ENCODE assay signal across 24 cellular contexts in the genomic region with DNA sequence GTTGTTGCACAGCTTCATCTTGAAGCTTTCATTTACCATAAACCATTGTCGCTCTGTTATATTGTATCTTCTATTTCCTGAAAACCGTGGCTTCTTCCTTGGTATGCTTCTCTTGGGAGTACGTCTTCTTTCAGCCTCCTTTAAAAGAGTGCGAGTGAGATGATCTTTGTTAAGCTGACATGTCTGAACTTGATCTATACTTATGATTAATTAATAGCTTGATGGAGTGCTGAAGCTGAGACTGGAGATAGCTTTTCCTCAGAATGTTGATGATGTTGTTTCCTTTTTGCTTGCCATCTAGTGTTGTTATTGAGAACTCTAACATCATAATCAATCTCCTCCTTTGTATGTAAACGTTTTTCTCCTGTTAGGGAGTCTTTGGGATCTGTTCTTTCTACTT.
DNase-seq lines count a peak whose midpoint lies in the region; ATAC-seq, FAIRE-seq and TF ChIP-seq lines count a peak whose summit lies in the region.
"Had no signal": no experiment of that assay in that cellular context is flagged by ENCODE, and none has a peak within 500 bp of the region (broad histone marks: within the 10 kb centered on the region; RNA-seq: fewer than 3 reads in every experiment).

No MANE protein-coding gene starts in this region.

- no peak for DNase-seq in HCT116 (ENCODE audit: low read depth, low spot score)
- peak; percentile 13 for DNase-seq in RWPE1 (ENCODE audit: low spot score)
- DNase-seq in endothelial cell of umbilical vein (ENCODE audit: low read depth, low spot score) = no peak
- no peak for DNase-seq in neuronal stem cell (ENCODE audit: low spot score)
- DNase-seq in H7 = no peak
- no peak for DNase-seq in NCI-H1930 (lab: John Stamatoyannopoulos, UW)
- DNase-seq in lower leg skin (ENCODE audit: low spot score in 2 of 2) = no peak
- DNase-seq: ACHN; Caco-2; CD4-positive, alpha-beta memory T cell; GOT3; Karpas-422; MG63; NCI-H1048; NCI-H1436 treated with DMSO at 0.1 percent for 48 hours; NCI-H2029 treated with DMSO at 0.1 percent for 48 hours; NCI-H2171 treated with DMSO at 0.1 percent for 48 hours; NCI-H526; OCI-M1; SHP77; SK-N-SH had no signal

- H3K79me1 ChIP-seq in neuronal stem cell (ENCODE audit: low read depth, low read length) = no peaks in the 10 kb centered on the region

- no peak overlapping the region for H4K8ac ChIP-seq in neuronal stem cell (ENCODE audit: low read depth, low read length)

- dilution Hi-C loops in endothelial cell of umbilical vein (cut with MboI; ENCODE audit: extremely low pct_ligation_motif_present, low sequenced_read_pairs) = no loop called here

- CTCF ChIA-PET in HCT116 (lab: Charles Lee) (no interaction called here), RWPE1 (lab: Yijun Ruan, JAX) (no interaction called here), endothelial cell of umbilical vein (lab: Charles Lee) (interaction anchor here (1.7 to 2.1 kb wide), 2 partner anchors 11 to 20 kb away, joined by 5 to 6 read pairs; no protein-coding TSS in a partner anchor)

- no peaks in the 10 kb centered on the region for H3K36me3 ChIP-seq in HCT116 (ENCODE audit: control insufficient read depth in 1 of 2, insufficient read depth in 2 of 2, low read length in 2 of 2)
- H3K36me3 ChIP-seq in endothelial cell of umbilical vein (ENCODE audit: control insufficient read depth in 2 of 2, extremely low read depth in 1 of 2, insufficient read depth in 2 of 2, low read length in 2 of 2) = no peaks in the 10 kb centered on the region
- no peaks in the 10 kb centered on the region for H3K36me3 ChIP-seq in neuronal stem cell (replicated peaks in 1 of 2; ENCODE audit: control insufficient read depth in 2 of 2, insufficient read depth in 2 of 2, low read length in 2 of 2)
- H3K36me3 ChIP-seq in H7 (replicated peaks; ENCODE audit: control insufficient read depth, insufficient read depth, low read length) = no peaks in the 10 kb centered on the region
- H3K36me3 ChIP-seq: BLaER1 treated with 17β-estradiol and CSF1 and Interleukin-3, amounts not matched to agents 10 nM and 100 nM; MG63 had no signal

- no peak for TF ChIP-seq RAD21 in HCT116 (IDR thresholded peaks at IDR 0.05; ENCODE audit: low read depth)

- no peaks in the 10 kb centered on the region for H3K9me1 ChIP-seq in endothelial cell of umbilical vein (replicated peaks; ENCODE audit: control insufficient read depth, extremely low read depth, insufficient read depth, low read length)

- POLR2A ChIA-PET in HCT116 (lab: Charles Lee) (no interaction called here), RWPE1 (lab: Yijun Ruan, JAX; ENCODE audit: low non-redundant PET) (no interaction called here), endothelial cell of umbilical vein (lab: Charles Lee) (no interaction called here)

- H3K27ac ChIP-seq in HCT116 (ENCODE audit: low read depth, low read length) (no peak overlapping the region), RWPE1 (no peak overlapping the region), endothelial cell of umbilical vein (ENCODE audit: insufficient read depth, low read depth, low read length) (no peak overlapping the region), neuronal stem cell (replicated peaks; ENCODE audit: low read length) (no peak overlapping the region)
- H3K27ac ChIP-seq: BLaER1 treated with 17β-estradiol and CSF1 and Interleukin-3, amounts not matched to agents 10 nM and 100 nM had no signal

- no peaks in the 10 kb centered on the region for H3K27me3 ChIP-seq in HCT116 (ENCODE audit: insufficient read depth, low read length)
- H3K27me3 ChIP-seq in endothelial cell of umbilical vein (ENCODE audit: control insufficient read depth in 2 of 2, insufficient read depth in 2 of 2, low read length in 2 of 2) = no peaks in the 10 kb centered on the region
- H3K27me3 ChIP-seq in neuronal stem cell (ENCODE audit: control insufficient read depth in 3 of 3, insufficient read depth in 3 of 3, low read depth in 1 of 3, low read length in 3 of 3) = no peaks in the 10 kb centered on the region
- no peaks in the 10 kb centered on the region for H3K27me3 ChIP-seq in H7 (ENCODE audit: control insufficient read depth, insufficient read depth, low read length)
- H3K27me3 ChIP-seq: BLaER1 treated with 17β-estradiol and CSF1 and Interleukin-3, amounts not matched to agents 10 nM and 100 nM; MG63 had no signal

- H2AK5ac ChIP-seq in neuronal stem cell (ENCODE audit: low read depth, low read length) = no peak overlapping the region

- H2BK12ac ChIP-seq in neuronal stem cell (ENCODE audit: low read length) = no peak overlapping the region

- RAD21 ChIA-PET in HCT116 (lab: Charles Lee; ENCODE audit: low non-redundant PET in 1 of 2, low total read pairs in 2 of 2, uncharacterized antibody in 2 of 2, unreplicated experiment in 2 of 2) = no interaction called here

- no peak overlapping the region for H3K18ac ChIP-seq in neuronal stem cell (ENCODE audit: low read length)

- H3K14ac ChIP-seq in neuronal stem cell (ENCODE audit: low read length) = no peak overlapping the region

- H2BK5ac ChIP-seq in neuronal stem cell (ENCODE audit: low read length) = no peak overlapping the region

- WGBS in neuronal stem cell (ENCODE audit: extremely low coverage in 2 of 2, insufficient read length in 2 of 2, insufficient replicate concordance in 1 of 2), 2 donors = no CpG with 5 or more reads among the region's 5 CpGs
- 50 to 64% methylated on average over 5 of the region's 5 CpGs for WGBS in lower leg skin, 2 donors

- H3K9me2 ChIP-seq in HCT116 (ENCODE audit: insufficient read depth) = no peaks in the 10 kb centered on the region
- H3K9me2 ChIP-seq: SK-N-SH had no signal

- H2AFZ ChIP-seq in HCT116 (ENCODE audit: low read depth, low read length, poor library complexity, severe bottlenecking) (peak overlapping the region; percentile 22), endothelial cell of umbilical vein (ENCODE audit: low read depth, low read length) (no peak overlapping the region), neuronal stem cell (ENCODE audit: low read length) (peak overlapping the region; percentile 68)

- no peak overlapping the region for H4K91ac ChIP-seq in neuronal stem cell (ENCODE audit: low read depth, low read length, poor library complexity)

- H2BK15ac ChIP-seq in neuronal stem cell (ENCODE audit: low read length) = no peak overlapping the region

- no peaks in the 10 kb centered on the region for H3K79me2 ChIP-seq in HCT116 (ENCODE audit: insufficient read depth, low read length)
- H3K79me2 ChIP-seq in endothelial cell of umbilical vein (ENCODE audit: control insufficient read depth, insufficient read depth, low read length) = no peaks in the 10 kb centered on the region

- TF ChIP-seq CTCF in HCT116 (IDR thresholded peaks at IDR 0.05 in 2 of 3, conservative IDR thresholded peaks at IDR 0.05 in 1 of 3; ENCODE audit: borderline replicate concordance in 1 of 3, insufficient read depth in 1 of 3, low read depth in 2 of 3, low read length in 2 of 3) (no peak), RWPE1 (conservative IDR thresholded peaks at IDR 0.05; ENCODE audit: low read depth) (no peak), endothelial cell of umbilical vein (IDR thresholded peaks at IDR 0.05; ENCODE audit: extremely low read depth in 1 of 2, insufficient read depth in 1 of 2, low read depth in 1 of 2, low read length in 2 of 2) (no peak), lower leg skin (IDR thresholded peaks at IDR 0.05) (no peak)

- H3K4me1 ChIP-seq in HCT116 (ENCODE audit: control insufficient read depth in 1 of 2, insufficient read depth in 2 of 2, low read length in 2 of 2) = no peaks in the 10 kb centered on the region
- H3K4me1 ChIP-seq in endothelial cell of umbilical vein (ENCODE audit: control insufficient read depth, extremely low read depth, insufficient read depth, low read length) = peaks cover 9% of the 10 kb centered on the region
- H3K4me1 ChIP-seq in neuronal stem cell (ENCODE audit: control insufficient read depth in 2 of 2, insufficient read depth in 1 of 2, low read depth in 1 of 2, low read length in 2 of 2) = peaks cover 0 to 3% of the 10 kb centered on the region in 2 donors
- H3K4me1 ChIP-seq: Caco-2 had no signal

- H3K4me2 ChIP-seq in HCT116 (ENCODE audit: low read length) (no peak overlapping the region), endothelial cell of umbilical vein (ENCODE audit: insufficient read depth, low read length) (no peak overlapping the region), neuronal stem cell (ENCODE audit: insufficient read depth, low read length, poor library complexity, severe bottlenecking) (no peak overlapping the region)
- H3K4me2 ChIP-seq: SK-N-SH had no signal

- no peak overlapping the region for H3K9ac ChIP-seq in HCT116 (ENCODE audit: low read length)
- H3K9ac ChIP-seq in endothelial cell of umbilical vein (replicated peaks; ENCODE audit: extremely low read depth, insufficient read depth, low read length) = no peak overlapping the region
- no peak overlapping the region for H3K9ac ChIP-seq in neuronal stem cell (ENCODE audit: low read depth, low read length, poor library complexity)
- H3K9ac ChIP-seq: BLaER1 treated with 17β-estradiol and CSF1 and Interleukin-3, amounts not matched to agents 10 nM and 100 nM; SK-N-SH had no signal

- intact Hi-C loops in HCT116 (cut with micrococcal nuclease) (no loop called here), endothelial cell of umbilical vein (cut with micrococcal nuclease) (loop anchor here (2.0 to 5.0 kb wide), 4 partner anchors 127 to 933 kb away; no protein-coding TSS in a partner anchor), lower leg skin (cut with DNase I; ENCODE audit: low total_unique reads) (no loop called here)

- H3K4me3 ChIP-seq in HCT116 (replicated peaks in 1 of 2; ENCODE audit: low read depth in 1 of 2, low read length in 2 of 2) (no peak overlapping the region), endothelial cell of umbilical vein (replicated peaks in 1 of 3; ENCODE audit: insufficient read depth in 1 of 3, low read depth in 1 of 3, low read length in 3 of 3) (no peak overlapping the region), neuronal stem cell (ENCODE audit: low read length in 2 of 2) (no peak overlapping the region), H7 (ENCODE audit: insufficient read depth, low read depth, low read length) (no peak overlapping the region), lower leg skin (ENCODE audit: low read depth, poor library complexity, severe bottlenecking) (no peak overlapping the region)
- H3K4me3 ChIP-seq: BLaER1 treated with 17β-estradiol and CSF1 and Interleukin-3, amounts not matched to agents 10 nM and 100 nM; MG63 had no signal

- no peak overlapping the region for H2BK120ac ChIP-seq in neuronal stem cell (ENCODE audit: low read depth, low read length)

- no peaks in the 10 kb centered on the region for H3K9me3 ChIP-seq in HCT116 (ENCODE audit: control insufficient read depth in 1 of 2, insufficient read depth in 1 of 2, low read depth in 1 of 2, low read length in 2 of 2)
- no peaks in the 10 kb centered on the region for H3K9me3 ChIP-seq in endothelial cell of umbilical vein (replicated peaks; ENCODE audit: control insufficient read depth, insufficient read depth, low read length)
- no peaks in the 10 kb centered on the region for H3K9me3 ChIP-seq in neuronal stem cell (replicated peaks in 1 of 2; ENCODE audit: control insufficient read depth in 2 of 2, insufficient read depth in 1 of 2, low read depth in 1 of 2, low read length in 2 of 2)
- H3K9me3 ChIP-seq: BLaER1 treated with 17β-estradiol and CSF1 and Interleukin-3, amounts not matched to agents 10 nM and 100 nM; Caco-2; MG63; SK-N-SH had no signal

- H3K23ac ChIP-seq in neuronal stem cell (ENCODE audit: low read depth, low read length, poor library complexity) = no peak overlapping the region

- no peak overlapping the region for H3K4ac ChIP-seq in neuronal stem cell (ENCODE audit: low read length)

- ATAC-seq in HCT116 (no peak), HG03342 (IDR thresholded peaks at IDR 0.05; ENCODE audit: unreplicated experiment) (no peak)

- no TSS peak for BruUV-seq in HCT116 (replicated peaks; lab: Mats Ljungman, UMichigan)
- no TSS peak for BruUV-seq in endothelial cell of umbilical vein (replicated peaks; lab: Mats Ljungman, UMichigan)

- H4K20me1 ChIP-seq in HCT116 (ENCODE audit: insufficient read depth) (no peaks in the 10 kb centered on the region), endothelial cell of umbilical vein (replicated peaks; ENCODE audit: control insufficient read depth, extremely low read depth, insufficient read depth, low read length) (no peaks in the 10 kb centered on the region)
- H4K20me1 ChIP-seq: BLaER1 treated with 17β-estradiol and CSF1 and Interleukin-3, amounts not matched to agents 10 nM and 100 nM had no signal

- FAIRE-seq in endothelial cell of umbilical vein (lab: Jason Lieb, UNC) = peak; percentile 48
- FAIRE-seq: GM18507 had no signal

- TF ChIP-seq POLR2A in HCT116 (IDR thresholded peaks at IDR 0.05; ENCODE audit: borderline replicate concordance, extremely low read depth, insufficient read depth, insufficient read length) (no peak), endothelial cell of umbilical vein (IDR thresholded peaks at IDR 0.05; ENCODE audit: low read depth, low read length) (no peak), lower leg skin (IDR thresholded peaks at IDR 0.05) (no peak)
